Comparison of ENCODE assay signal across 15 cellular contexts in genomic region chr17:800446-801242, GRCh38.
"Had no signal": no experiment of that assay in that cellular context is flagged by ENCODE, and none has a peak within 500 bp of the region (broad histone marks: within the 10 kb centered on the region; RNA-seq: fewer than 3 reads in every experiment).

No MANE protein-coding gene starts in this region.

- H2AFZ ChIP-seq: parathyroid adenoma had no signal

- H3K27me3 ChIP-seq: right atrium auricular region, tibial nerve had no signal

- H3K9ac ChIP-seq: parathyroid adenoma had no signal

- H3K4me1 ChIP-seq: parathyroid adenoma, tibial nerve had no signal

- DNase-seq: activated CD4-positive, alpha-beta T cell treated with anti-CD3 and anti-CD28 coated beads for 4 hours; activated CD4-positive, alpha-beta T cell treated with anti-CD3 and anti-CD28 coated beads, Interleukin-2, amount 50 U/mL, for 4 hours; activated naive CD4-positive, alpha-beta T cell; activated T-cell treated with anti-CD3 and anti-CD28 coated beads for 4 hours; activated T-cell treated with anti-CD3 and anti-CD28 coated beads, Interleukin-2, amount 50 U/mL, for 72 hours; effector memory CD4-positive, alpha-beta T cell; hippocampal formation; left cardiac atrium; left ventricle myocardium superior; nucleus accumbens; stimulated activated naive CD4-positive, alpha-beta T cell had no signal

- H3K9me3 ChIP-seq: right atrium auricular region, tibial nerve had no signal

- ATAC-seq: activated naive CD4-positive, alpha-beta T cell treated with anti-CD3 and anti-CD28 coated beads, Interleukin-2, amount 50 U/mL, for 72 hours; activated T-cell treated with anti-CD3 and anti-CD28 coated beads, Interleukin-2, amount 50 U/mL, for 72 hours; left cardiac atrium; left ventricle myocardium superior had no signal

- H3K79me2 ChIP-seq: parathyroid adenoma had no signal

- H3K4me3 ChIP-seq: right atrium auricular region, tibial nerve had no signal

- H3K27ac ChIP-seq: parathyroid adenoma, right atrium auricular region, tibial nerve had no signal
